ENCODE assay signal across 16 cellular contexts in genomic region chr10:13860886-13861285, GRCh38.
DNase-seq lines count a peak whose midpoint lies in the region; ATAC-seq and TF ChIP-seq lines count a peak whose summit lies in the region.
"Had no signal": no experiment of that assay in that cellular context is flagged by ENCODE, and none has a peak within 500 bp of the region (broad histone marks: within the 10 kb centered on the region; RNA-seq: fewer than 3 reads in every experiment).

No MANE protein-coding gene starts in this region.

- no peaks in the 10 kb centered on the region for H3K36me3 ChIP-seq in left ventricle myocardium inferior
- H3K36me3 ChIP-seq in psoas muscle (ENCODE audit: insufficient read depth in 1 of 2, low read depth in 1 of 2) = no peaks in the 10 kb centered on the region
- H3K36me3 ChIP-seq: BLaER1 had no signal

- H3K4me3 Mint-ChIP-seq in chondrocyte (ENCODE audit: unreplicated experiment) (no peak overlapping the region), T-helper 17 cell (no peak overlapping the region)
- no peak overlapping the region for H3K4me3 Mint-ChIP-seq in activated naive CD8-positive, alpha-beta T cell treated with anti-CD3 and anti-CD28 coated beads, Interleukin-2, amount 50 U/mL, for 24 hours
- H3K4me3 Mint-ChIP-seq: CD8-positive, alpha-beta T cell; GM23338 had no signal

- H3K27me3 Mint-ChIP-seq in chondrocyte (ENCODE audit: low read depth) (no peaks in the 10 kb centered on the region), T-helper 17 cell (peaks cover 11% of the 10 kb centered on the region)
- H3K27me3 Mint-ChIP-seq in activated naive CD8-positive, alpha-beta T cell treated with anti-CD3 and anti-CD28 coated beads, Interleukin-2, amount 50 U/mL, for 24 hours = no peaks in the 10 kb centered on the region

- ATAC-seq in right cardiac atrium = no peak
- ATAC-seq in psoas muscle = no peak
- ATAC-seq in T-helper 17 cell = no peak
- no peak for ATAC-seq in activated naive CD8-positive, alpha-beta T cell treated with anti-CD3 and anti-CD28 coated beads, Interleukin-2, amount 50 U/mL, for 24 hours
- ATAC-seq: CD8-positive, alpha-beta T cell; GM23338; HCT116 had no signal

- H3K4me1 ChIP-seq in left ventricle myocardium inferior = peaks cover 66% of the 10 kb centered on the region
- peaks cover 17% of the 10 kb centered on the region for H3K4me1 ChIP-seq in right cardiac atrium (ENCODE audit: control insufficient read depth, insufficient read depth, low read length)
- H3K4me1 ChIP-seq in psoas muscle = no peaks in the 10 kb centered on the region
- H3K4me1 ChIP-seq: BLaER1 had no signal

- 96% methylated on average over 14 of the region's 14 CpGs for WGBS in right cardiac atrium
- whole genome bisulfite sequencing in psoas muscle, 3 donors = 95 to 96% (median 95%) methylated on average over 14 of the region's 14 CpGs

- H3K9me3 ChIP-seq in left ventricle myocardium inferior (replicated peaks) (no peaks in the 10 kb centered on the region), right cardiac atrium (ENCODE audit: control insufficient read depth, low read length) (no peaks in the 10 kb centered on the region), psoas muscle (no peaks in the 10 kb centered on the region), T-helper 17 cell (ENCODE audit: control insufficient read depth, low read length, poor library complexity, severe bottlenecking) (no peaks in the 10 kb centered on the region)
- H3K9me3 ChIP-seq: BLaER1 had no signal

- intact Hi-C loops in left ventricle myocardium inferior (cut with micrococcal nuclease) (no loop called here), right cardiac atrium (cut with DNase I) (no loop called here), psoas muscle (cut with DNase I) (no loop called here)

- no peaks in the 10 kb centered on the region for H3K9me3 Mint-ChIP-seq in chondrocyte (ENCODE audit: low read depth)
- no peaks in the 10 kb centered on the region for H3K9me3 Mint-ChIP-seq in activated naive CD8-positive, alpha-beta T cell treated with anti-CD3 and anti-CD28 coated beads, Interleukin-2, amount 50 U/mL, for 24 hours
- H3K9me3 Mint-ChIP-seq: CD8-positive, alpha-beta T cell; GM23338 had no signal

- peaks cover 57% of the 10 kb centered on the region for H3K4me1 Mint-ChIP-seq in chondrocyte (ENCODE audit: low read depth)
- peaks cover 4% of the 10 kb centered on the region for H3K4me1 Mint-ChIP-seq in T-helper 17 cell
- H3K4me1 Mint-ChIP-seq in activated naive CD8-positive, alpha-beta T cell treated with anti-CD3 and anti-CD28 coated beads, Interleukin-2, amount 50 U/mL, for 24 hours = peaks cover 12% of the 10 kb centered on the region

- TF ChIP-seq CTCF in left ventricle myocardium inferior (IDR thresholded peaks at IDR 0.05; ENCODE audit: borderline replicate concordance) (no peak), chondrocyte (IDR thresholded peaks at IDR 0.05) (no peak), psoas muscle (IDR thresholded peaks at IDR 0.05) (no peak)

- H3K27ac Mint-ChIP-seq in chondrocyte (ENCODE audit: unreplicated experiment) (peak overlapping the region; percentile 29), T-helper 17 cell (no peak overlapping the region)
- no peak overlapping the region for H3K27ac Mint-ChIP-seq in activated naive CD8-positive, alpha-beta T cell treated with anti-CD3 and anti-CD28 coated beads, Interleukin-2, amount 50 U/mL, for 24 hours
- H3K27ac Mint-ChIP-seq: CD14-positive monocyte; CD8-positive, alpha-beta T cell; GM23338 had no signal

- H3K4me3 ChIP-seq in left ventricle myocardium inferior = no peak overlapping the region
- H3K4me3 ChIP-seq in right cardiac atrium (ENCODE audit: low read length) = no peak overlapping the region
- H3K4me3 ChIP-seq in psoas muscle = no peak overlapping the region
- H3K4me3 ChIP-seq: BLaER1, GM23338 had no signal

- no peaks in the 10 kb centered on the region for H3K27me3 ChIP-seq in left ventricle myocardium inferior (ENCODE audit: low read depth)
- H3K27me3 ChIP-seq in right cardiac atrium (ENCODE audit: control insufficient read depth, insufficient read depth) = no peaks in the 10 kb centered on the region
- H3K27me3 ChIP-seq in psoas muscle (ENCODE audit: insufficient read depth in 3 of 3, low read length in 2 of 3) = no peaks in the 10 kb centered on the region

- H3K27ac ChIP-seq in left ventricle myocardium inferior (replicated peaks) = peak overlapping the region; percentile 50
- H3K27ac ChIP-seq in right cardiac atrium (ENCODE audit: low read length) = no peak overlapping the region
- H3K27ac ChIP-seq in psoas muscle = peak overlapping the region; percentile 0
- H3K27ac ChIP-seq: BLaER1 had no signal

- H3K36me3 Mint-ChIP-seq in chondrocyte (ENCODE audit: low read depth) (peaks cover 17% of the 10 kb centered on the region), T-helper 17 cell (ENCODE audit: low read depth) (no peaks in the 10 kb centered on the region)
- H3K36me3 Mint-ChIP-seq in activated naive CD8-positive, alpha-beta T cell treated with anti-CD3 and anti-CD28 coated beads, Interleukin-2, amount 50 U/mL, for 24 hours (ENCODE audit: low read depth) = peaks cover 1% of the 10 kb centered on the region
- H3K36me3 Mint-ChIP-seq: CD14-positive monocyte; CD8-positive, alpha-beta T cell had no signal

- no peak for DNase-seq in left ventricle myocardium inferior
- no peak for DNase-seq in right cardiac atrium
- no peak for DNase-seq in chondrocyte (ENCODE audit: low spot score)
- DNase-seq in psoas muscle = no peak
- no peak for DNase-seq in cerebellar nuclear complex (lab: John Stamatoyannopoulos, UW)
- DNase-seq in T-helper 17 cell = no peak
- no peak for DNase-seq in activated naive CD8-positive, alpha-beta T cell treated with anti-CD3 and anti-CD28 coated beads, Interleukin-2, amount 50 U/mL, for 24 hours
- DNase-seq: 8988T; Calu3; CD8-positive, alpha-beta T cell; DMS79 treated with DMSO at 0.1 percent for 48 hours; GF-D8 had no signal
